Comparison of ENCODE assay signal across 8 cellular contexts in the genomic region with DNA sequence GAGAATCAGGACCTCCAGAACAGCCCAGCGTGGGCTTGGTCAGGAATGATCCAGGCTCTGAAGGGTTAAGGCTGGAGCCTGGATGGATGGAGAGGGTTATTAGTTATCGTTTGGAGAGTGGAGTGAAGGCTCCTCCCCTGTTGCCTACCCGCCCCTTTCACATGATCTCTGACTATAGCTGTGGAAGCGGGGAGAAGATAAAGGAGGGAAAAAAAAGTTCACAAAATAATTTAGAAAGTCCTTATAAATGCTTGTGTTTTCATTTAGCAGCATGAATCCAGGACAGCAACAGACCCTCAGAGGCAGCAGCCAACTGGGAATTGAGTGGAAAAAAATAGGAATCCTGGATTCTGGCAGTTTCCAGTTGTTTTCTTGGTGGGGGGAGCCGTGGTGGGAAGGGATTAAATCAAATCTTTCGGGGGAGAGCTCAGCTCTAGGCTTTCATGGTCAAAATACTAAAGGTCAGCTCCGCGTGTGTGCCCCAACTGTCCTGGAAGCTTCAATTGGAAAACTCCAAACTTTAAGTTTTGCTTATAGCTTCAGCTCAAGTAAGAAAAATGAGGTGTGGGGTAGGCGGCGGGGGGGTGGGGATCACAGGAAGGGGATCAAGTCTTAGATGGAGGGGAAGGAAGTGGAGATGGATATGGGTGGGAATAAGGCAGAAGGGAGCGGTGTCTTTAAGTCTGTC. TPM values are rescaled to one million over a fixed set of nuclear protein-coding genes. Genes with fewer than 3 reads are reported as not detected.
A peak's percentile ranks its signal among the peaks of the same experiment; 100 is the strongest.
DNase-seq lines count a peak whose midpoint lies in the region; ATAC-seq and TF ChIP-seq lines count a peak whose summit lies in the region.

No MANE protein-coding gene starts in this region.

- peak overlapping the region; percentile 95 for H3K27ac ChIP-seq in rectal smooth muscle tissue (ENCODE audit: low read depth, low read length)

- H3K4me1 ChIP-seq in rectal smooth muscle tissue (ENCODE audit: control insufficient read depth, insufficient read depth, low read length) = peaks cover 43% of the 10 kb centered on the region

- no peak for TF ChIP-seq CTCF in foreskin fibroblast (IDR thresholded peaks at IDR 0.05; ENCODE audit: low read depth, low read length)

- DNase-seq in DMS 273 treated with DMSO at 0.1 percent for 48 hours (lab: John Stamatoyannopoulos, UW) (peak; percentile 40), SK-N-DZ (ENCODE audit: low spot score) (peak; percentile 87), foreskin fibroblast (peak; percentile 79 to 90), epidermal melanocyte (ENCODE audit: insufficient read length, low spot score) (no peak), NCI-H2196 (lab: John Stamatoyannopoulos, UW; ENCODE audit: unreplicated experiment) (no peak), NCI-H526 (lab: John Stamatoyannopoulos, UW) (no peak)

- H3K27me3 ChIP-seq in rectal smooth muscle tissue (ENCODE audit: control insufficient read depth, insufficient read depth, low read length) = no peaks in the 10 kb centered on the region

- peak overlapping the region; percentile 7 for H3K9ac ChIP-seq in rectal smooth muscle tissue (ENCODE audit: low read length)

- H3K4me3 ChIP-seq in foreskin fibroblast (ENCODE audit: low read depth in 1 of 2, low read length in 2 of 2) (peak overlapping the region; percentile 65 to 79), rectal smooth muscle tissue (ENCODE audit: low read length) (peak overlapping the region; percentile 79)

- no peak for ATAC-seq in GM21717 (IDR thresholded peaks at IDR 0.05; ENCODE audit: unreplicated experiment)

- H3K36me3 ChIP-seq in rectal smooth muscle tissue (ENCODE audit: control insufficient read depth, insufficient read depth, low read length) = no peaks in the 10 kb centered on the region

RNA-seq across cellular contexts. Expression of a gene that starts 0.6 kb away (rescaled TPM):
- polyA plus RNA-seq in SK-N-DZ (2014; cell fraction: cytosol; rRNA removed) = 28.9 and 39.2 TPM in 2 replicates
- 50.1 and 56.0 TPM in 2 replicates for polyA plus RNA-seq in SK-N-DZ (2014; cell fraction: nucleus; rRNA removed)

Comparison
In these comparisons a context has a peak if more than half of its experiments do, and no peak if none do; other contexts are left out.
1. DNase-seq: peak in DMS 273 treated with DMSO at 0.1 percent for 48 hours (single experiment), SK-N-DZ (single experiment) and foreskin fibroblast (2 of 2); none in epidermal melanocyte (single experiment), NCI-H2196 (single experiment) and NCI-H526 (0 of 2).